In the genomic region with DNA sequence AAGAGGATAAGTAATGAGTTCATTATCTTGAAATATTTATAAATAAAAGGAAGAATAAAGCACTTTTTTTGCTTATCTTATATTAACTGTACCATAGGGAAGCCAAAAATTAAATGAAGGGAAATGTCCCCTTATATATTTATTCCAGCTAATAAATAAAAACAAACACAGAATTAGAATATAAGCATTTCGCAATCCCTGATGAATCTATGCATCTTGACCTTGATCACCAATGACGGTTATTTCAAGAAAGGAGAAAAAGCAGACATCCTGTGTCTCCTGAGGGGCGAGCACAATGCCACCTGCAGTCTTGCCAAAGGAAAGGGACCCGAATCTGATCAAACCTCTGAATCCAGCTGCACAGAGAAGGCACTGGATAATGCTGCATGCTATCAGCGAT, we compare ENCODE assay signal across 17 cellular contexts. TPM values are rescaled to one million over a fixed set of nuclear protein-coding genes. Genes with fewer than 3 reads are reported as not detected.
DNase-seq lines count a peak whose midpoint lies in the region; ATAC-seq and TF ChIP-seq lines count a peak whose summit lies in the region.
"Had no signal": no experiment of that assay in that cellular context is flagged by ENCODE, and none has a peak within 500 bp of the region (broad histone marks: within the 10 kb centered on the region; RNA-seq: fewer than 3 reads in every experiment).

No MANE protein-coding gene starts in this region.

- TF ChIP-seq RAD21 in liver (IDR thresholded peaks at IDR 0.05): no peak

- H3K9me3 Mint-ChIP-seq in GM23338 (no peaks in the 10 kb centered on the region; the same call in 2 of the 3 replicates), WTC11 (no peaks in the 10 kb centered on the region)
- H3K9me3 Mint-ChIP-seq: CD4-positive, alpha-beta T cell; IgD-negative memory B cell had no signal

- H3K4me3 Mint-ChIP-seq in GM23338 (no peak overlapping the region), WTC11 (no peak overlapping the region)
- H3K4me3 Mint-ChIP-seq: CD4-positive, alpha-beta T cell; IgD-negative memory B cell had no signal

- WGBS in liver: 81% methylated on average over 5 of the region's 5 CpGs

- H3K9me3 ChIP-seq in liver (ENCODE audit: control insufficient read depth in 4 of 4, low read length in 3 of 4) (no peaks in the 10 kb centered on the region), vagina (no peaks in the 10 kb centered on the region)
- H3K9me3 ChIP-seq: BE2C, Caco-2, HAP-1 had no signal

- H3K4me1 Mint-ChIP-seq in GM23338 (peaks cover 28% of the 10 kb centered on the region), WTC11 (peaks cover 22% of the 10 kb centered on the region)
- H3K4me1 Mint-ChIP-seq: IgD-negative memory B cell had no signal

- H3K36me3 ChIP-seq in GM23338 (ENCODE audit: insufficient read depth) (no peaks in the 10 kb centered on the region), liver (ENCODE audit: control insufficient read depth in 4 of 4, insufficient read depth in 3 of 4, low read depth in 1 of 4, low read length in 3 of 4) (no peaks in the 10 kb centered on the region), vagina (no peaks in the 10 kb centered on the region)
- H3K36me3 ChIP-seq: BE2C, HAP-1 had no signal

- H3F3A ChIP-seq in GM23338 (replicated peaks; ENCODE audit: low read depth): no peaks in the 10 kb centered on the region

- DNase-seq in GM23338 (ENCODE audit: low spot score): no peak
- DNase-seq in WTC11 (ENCODE audit: low spot score): no peak
- DNase-seq in vagina (ENCODE audit: extremely low spot score in 2 of 2): no peak
- no peak for DNase-seq in NCI-H510A (lab: John Stamatoyannopoulos, UW)
- DNase-seq: ACHN; BE2C; Caco-2; CD4-positive, alpha-beta T cell; GDM1; KBM-7 had no signal

- H3K9ac ChIP-seq in liver (ENCODE audit: low read depth in 1 of 2, low read length in 2 of 2): peak overlapping the region in 1 of 2 donors; percentile 19

- H3K79me2 ChIP-seq in GM23338 (replicated peaks; ENCODE audit: insufficient read depth): no peaks in the 10 kb centered on the region

- TF ChIP-seq POLR2A in vagina (IDR thresholded peaks at IDR 0.05): no peak

- peak overlapping the region; percentile 24; the same call in 1 of the 2 replicates for H2AFZ ChIP-seq in GM23338

- no peak overlapping the region for H3K4me2 ChIP-seq in GM23338

- H3K4me3 ChIP-seq in GM23338 (no peak overlapping the region), liver (ENCODE audit: low read depth in 1 of 3, low read length in 3 of 3) (no peak overlapping the region), vagina (no peak overlapping the region)
- H3K4me3 ChIP-seq: HAP-1 had no signal

- peaks cover 8% of the 10 kb centered on the region; the same call in 1 of the 2 replicates for H3K9me2 ChIP-seq in GM23338 (ENCODE audit: insufficient read depth)

- H3K27ac ChIP-seq in GM23338 (ENCODE audit: low read depth) (no peak overlapping the region), liver (ENCODE audit: low read depth in 1 of 2, low read length in 2 of 2) (peak overlapping the region; percentile 60 to 75), vagina (no peak overlapping the region)
- H3K27ac ChIP-seq: C4-2B, HL-60 had no signal

- peaks cover 1% of the 10 kb centered on the region for H3K27me3 Mint-ChIP-seq in GM23338 (ENCODE audit: insufficient read depth, low read depth, poor library complexity)
- no peaks in the 10 kb centered on the region for H3K27me3 Mint-ChIP-seq in WTC11 (ENCODE audit: low read depth)

- TF ChIP-seq CTCF in GM23338 (conservative IDR thresholded peaks at IDR 0.05; ENCODE audit: low read depth in 2 of 2) (no peak), WTC11 (IDR thresholded peaks at IDR 0.05) (no peak), liver (IDR thresholded peaks at IDR 0.05; ENCODE audit: low read depth, low read length, missing input control) (no peak), vagina (IDR thresholded peaks at IDR 0.05) (no peak)

- no peaks in the 10 kb centered on the region for H4K20me1 ChIP-seq in GM23338 (replicated peaks; ENCODE audit: insufficient read depth)

- no peaks in the 10 kb centered on the region; the same call in 1 of the 2 replicates for H3K4me1 ChIP-seq in GM23338 (ENCODE audit: insufficient read depth)
- H3K4me1 ChIP-seq in liver (ENCODE audit: control insufficient read depth in 4 of 4, insufficient read depth in 4 of 4, low read length in 3 of 4): peaks cover 2 to 26% (median 19%) of the 10 kb centered on the region in 4 donors
- no peaks in the 10 kb centered on the region for H3K4me1 ChIP-seq in vagina
- H3K4me1 ChIP-seq: BE2C, Caco-2, HAP-1 had no signal

- H3K27ac Mint-ChIP-seq in GM23338: peak overlapping the region; percentile 63
- peak overlapping the region; percentile 43; the same call in 1 of the 2 replicates for H3K27ac Mint-ChIP-seq in WTC11
- H3K27ac Mint-ChIP-seq: CD4-positive, alpha-beta T cell; IgD-negative memory B cell had no signal

- POLR2A ChIA-PET in WTC11 (lab: Charles Lee): no interaction called here

- H3K36me3 Mint-ChIP-seq in GM23338 (ENCODE audit: low read depth): no peaks in the 10 kb centered on the region
- H3K36me3 Mint-ChIP-seq in WTC11: no peaks in the 10 kb centered on the region
- H3K36me3 Mint-ChIP-seq: IgD-negative memory B cell had no signal

- no peaks in the 10 kb centered on the region for H3K27me3 ChIP-seq in GM23338 (ENCODE audit: insufficient read depth)
- H3K27me3 ChIP-seq in liver (ENCODE audit: control insufficient read depth in 4 of 4, insufficient read depth in 4 of 4, low read length in 3 of 4): no peaks in the 10 kb centered on the region
- no peaks in the 10 kb centered on the region for H3K27me3 ChIP-seq in vagina

- intact Hi-C loops in vagina (cut with DNase I): no loop called here

- CTCF ChIA-PET in WTC11 (lab: Charles Lee): no interaction called here

- ATAC-seq in GM23338: no peak
- no peak for ATAC-seq in WTC11
- no peak for ATAC-seq in HG02884 (IDR thresholded peaks at IDR 0.05; ENCODE audit: unreplicated experiment)
- ATAC-seq in HG03139 (IDR thresholded peaks at IDR 0.05; ENCODE audit: unreplicated experiment): no peak

TF ChIP-seq in GM23338, 12 proteins besides CTCF, POLR2A, EP300 and RAD21 (continues in another document):
- TF ChIP-seq, protein P1, sequence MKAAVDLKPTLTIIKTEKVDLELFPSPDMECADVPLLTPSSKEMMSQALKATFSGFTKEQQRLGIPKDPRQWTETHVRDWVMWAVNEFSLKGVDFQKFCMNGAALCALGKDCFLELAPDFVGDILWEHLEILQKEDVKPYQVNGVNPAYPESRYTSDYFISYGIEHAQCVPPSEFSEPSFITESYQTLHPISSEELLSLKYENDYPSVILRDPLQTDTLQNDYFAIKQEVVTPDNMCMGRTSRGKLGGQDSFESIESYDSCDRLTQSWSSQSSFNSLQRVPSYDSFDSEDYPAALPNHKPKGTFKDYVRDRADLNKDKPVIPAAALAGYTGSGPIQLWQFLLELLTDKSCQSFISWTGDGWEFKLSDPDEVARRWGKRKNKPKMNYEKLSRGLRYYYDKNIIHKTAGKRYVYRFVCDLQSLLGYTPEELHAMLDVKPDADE (IDR thresholded peaks at IDR 0.05): no peak
- TF ChIP-seq NANOG (IDR thresholded peaks at IDR 0.05; ENCODE audit: borderline replicate concordance) (no peak), JUNB (IDR thresholded peaks at IDR 0.05; ENCODE audit: unreplicated experiment) (no peak), ZNF331 (CRISPR knock-in tag; IDR thresholded peaks at IDR 0.05; ENCODE audit: low read depth) (no peak), EZH2phosphoT487 (IDR thresholded peaks at IDR 0.05; ENCODE audit: unreplicated experiment) (no peak)

TF ChIP-seq in WTC11, 78 proteins besides CTCF, POLR2A, EP300 and RAD21 (continues in another document):
- no peak for TF ChIP-seq TEAD4 (CRISPR knock-in tag; IDR thresholded peaks at IDR 0.05)
- TF ChIP-seq, protein P2, sequence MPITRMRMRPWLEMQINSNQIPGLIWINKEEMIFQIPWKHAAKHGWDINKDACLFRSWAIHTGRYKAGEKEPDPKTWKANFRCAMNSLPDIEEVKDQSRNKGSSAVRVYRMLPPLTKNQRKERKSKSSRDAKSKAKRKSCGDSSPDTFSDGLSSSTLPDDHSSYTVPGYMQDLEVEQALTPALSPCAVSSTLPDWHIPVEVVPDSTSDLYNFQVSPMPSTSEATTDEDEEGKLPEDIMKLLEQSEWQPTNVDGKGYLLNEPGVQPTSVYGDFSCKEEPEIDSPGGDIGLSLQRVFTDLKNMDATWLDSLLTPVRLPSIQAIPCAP (CRISPR knock-in tag; IDR thresholded peaks at IDR 0.05): no peak
- no peak for TF ChIP-seq RELA (CRISPR knock-in tag; IDR thresholded peaks at IDR 0.05; ENCODE audit: borderline replicate concordance)

TF ChIP-seq in liver, 16 proteins besides CTCF, POLR2A, EP300 and RAD21 (continues in another document):
- TF ChIP-seq YY1 (IDR thresholded peaks at IDR 0.05) (no peak), FOXA2 (IDR thresholded peaks at IDR 0.05) (no peak), GABPA (IDR thresholded peaks at IDR 0.05 in 1 of 2, conservative IDR thresholded peaks at IDR 0.05 in 1 of 2) (no peak), JUND (IDR thresholded peaks at IDR 0.05) (no peak), TAF1 (conservative IDR thresholded peaks at IDR 0.05) (no peak)
- TF ChIP-seq, protein P3, sequence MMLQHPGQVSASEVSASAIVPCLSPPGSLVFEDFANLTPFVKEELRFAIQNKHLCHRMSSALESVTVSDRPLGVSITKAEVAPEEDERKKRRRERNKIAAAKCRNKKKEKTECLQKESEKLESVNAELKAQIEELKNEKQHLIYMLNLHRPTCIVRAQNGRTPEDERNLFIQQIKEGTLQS (IDR thresholded peaks at IDR 0.05): no peak
- TF ChIP-seq, protein P4, sequence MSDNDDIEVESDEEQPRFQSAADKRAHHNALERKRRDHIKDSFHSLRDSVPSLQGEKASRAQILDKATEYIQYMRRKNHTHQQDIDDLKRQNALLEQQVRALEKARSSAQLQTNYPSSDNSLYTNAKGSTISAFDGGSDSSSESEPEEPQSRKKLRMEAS (IDR thresholded peaks at IDR 0.05): no peak

RNA-seq across cellular contexts. Expression of a gene that starts 29.3 kb away (rescaled TPM):
- total RNA-seq in GM23338 (2014; rRNA removed; shearing (Covaris generic)): 12.4 and 14.5 TPM in 2 replicates
- polyA plus RNA-seq in GM23338 (2016; fragmentation: Nextera tagmentation; extraction: Ambion mirVana): 3.6 and 4.0 TPM in 2 replicates
- total RNA-seq in WTC11 (2021): 17.9 to 20.5 TPM (median 18.6 TPM) in 3 replicates
- total RNA-seq in liver: 1 to 10 TPM; 6.3 to 9.1 TPM
- 1 to 10 TPM; 4.0 to 7.1 TPM for polyA plus RNA-seq in liver
- total RNA-seq in vagina: 25.0 TPM

Comparison
In these comparisons a context has a peak if more than half of its experiments do, and no peak if none do; other contexts are left out.
1. H3K27ac ChIP-seq: peak in liver (2 of 2); none in GM23338 (single experiment) and vagina (single experiment).